Comparison of ENCODE assay signal across 1 cellular context in genomic region chr2:178450574-178451429, GRCh38.
A peak's percentile ranks its signal among the peaks of the same experiment; 100 is the strongest.
TF ChIP-seq lines count a peak whose summit lies in the region.

Gene PJVK, plus strand, starts transcription at chr2:178451378. Its CDS starts 2,032 bp downstream, at chr2:178453410.
Gene PRKRA, minus strand, starts transcription at chr2:178451175. Its CDS starts 145 bp downstream, at chr2:178451030.

TF ChIP-seq in IMR-90, 13 proteins besides CTCF, POLR2A, EP300 and RAD21 (continued from another document):
- TF ChIP-seq RCOR1 (IDR thresholded peaks at IDR 0.05; ENCODE audit: insufficient replicate concordance, low read length) = no peak
- TF ChIP-seq MAZ (IDR thresholded peaks at IDR 0.05; ENCODE audit: borderline replicate concordance, low read depth, low read length) = peak; percentile 94
- TF ChIP-seq BHLHE40 (IDR thresholded peaks at IDR 0.05; ENCODE audit: low read depth, low read length) = no peak
- TF ChIP-seq NFE2L2 (IDR thresholded peaks at IDR 0.05; ENCODE audit: low read depth, low read length) = no peak; the same call in 1 of the 2 replicates
